In genomic region chr18:10336749-10337148, GRCh38 we compare ENCODE assay signal across 20 cellular contexts.
DNase-seq lines count a peak whose midpoint lies in the region; ATAC-seq and TF ChIP-seq lines count a peak whose summit lies in the region.
"Had no signal": no experiment of that assay in that cellular context is flagged by ENCODE, and none has a peak within 500 bp of the region (broad histone marks: within the 10 kb centered on the region; RNA-seq: fewer than 3 reads in every experiment).

No MANE protein-coding gene starts in this region.

- ATAC-seq in HG02610 (IDR thresholded peaks at IDR 0.05; ENCODE audit: unreplicated experiment): no peak
- ATAC-seq: K562, SK-N-SH treated with all-trans-retinoic acid at 6 μM for 48 hours had no signal

- no peak overlapping the region for H2AFZ ChIP-seq in mesenchymal stem cell (ENCODE audit: low read depth, low read length)

- H3K23ac ChIP-seq in mesenchymal stem cell (ENCODE audit: low read length in 2 of 2): no peak overlapping the region

- peak overlapping the region; percentile 40 for H4K8ac ChIP-seq in mesenchymal stem cell (ENCODE audit: low read length)

- no peak overlapping the region for H3K27ac ChIP-seq in mesenchymal stem cell (ENCODE audit: low read length, poor library complexity, severe bottlenecking)
- H3K27ac ChIP-seq in spleen: peak overlapping the region in 1 of 8 donors; percentile 9
- H3K27ac ChIP-seq: Peyer's patch had no signal

- no peak overlapping the region for H2BK5ac ChIP-seq in mesenchymal stem cell (ENCODE audit: low read depth, low read length, poor library complexity, severe bottlenecking)

- TF ChIP-seq POLR2A in spleen (IDR thresholded peaks at IDR 0.05): no peak

- H3K4me1 ChIP-seq in mesenchymal stem cell (ENCODE audit: control insufficient read depth, insufficient read depth, low read depth, low read length) (no peaks in the 10 kb centered on the region), spleen (no peaks in the 10 kb centered on the region)
- H3K4me1 ChIP-seq: Peyer's patch had no signal

- TF ChIP-seq CTCF in epithelial cell of esophagus (IDR thresholded peaks at IDR 0.05; ENCODE audit: insufficient read depth, low read depth, low read length, missing control alignments) (no peak), foreskin fibroblast (IDR thresholded peaks at IDR 0.05; ENCODE audit: low read depth, low read length) (no peak), spleen (IDR thresholded peaks at IDR 0.05 in 8 of 11, conservative IDR thresholded peaks at IDR 0.05 in 3 of 11) (no peak)

- H3K18ac ChIP-seq in mesenchymal stem cell (ENCODE audit: low read depth in 1 of 2, low read length in 2 of 2): no peak overlapping the region

- no peak overlapping the region for H3K14ac ChIP-seq in mesenchymal stem cell (ENCODE audit: low read length in 2 of 2)

- H3K4me3 ChIP-seq in epithelial cell of esophagus (ENCODE audit: low read length) (no peak overlapping the region), foreskin fibroblast (ENCODE audit: low read depth in 1 of 2, low read length in 2 of 2) (no peak overlapping the region), mesenchymal stem cell (ENCODE audit: insufficient read depth in 1 of 2, low read depth in 1 of 2, low read length in 2 of 2) (no peak overlapping the region), spleen (no peak overlapping the region)
- H3K4me3 ChIP-seq: K562, Peyer's patch had no signal

- H4K91ac ChIP-seq in mesenchymal stem cell (ENCODE audit: low read length): peak overlapping the region; percentile 25

- H3K79me1 ChIP-seq in mesenchymal stem cell (replicated peaks; ENCODE audit: low read length, poor library complexity, severe bottlenecking): no peaks in the 10 kb centered on the region

- intact Hi-C loops in spleen (cut with DNase I; ENCODE audit: low total_unique reads): no loop called here

- no peak overlapping the region for H3K4ac ChIP-seq in mesenchymal stem cell (ENCODE audit: low read depth in 1 of 2, low read length in 2 of 2)

- DNase-seq in epithelial cell of esophagus (ENCODE audit: low read depth): peak; percentile 14
- peak; percentile 11 to 44 for DNase-seq in foreskin fibroblast
- no peak for DNase-seq in mesenchymal stem cell
- peak; percentile 27 for DNase-seq in ureter (ENCODE audit: low spot score)
- no peak for DNase-seq in spleen
- DNase-seq in NCI-H1694 (lab: John Stamatoyannopoulos, UW): no peak
- DNase-seq: CD4-positive, CD25-positive, alpha-beta regulatory T cell; COR-L47; DMS79; MM.1S; NCI-H1048; NCI-H1417 treated with DMSO at 0.1 percent for 48 hours; NCI-H187 treated with DMSO at 0.1 percent for 48 hours; NCI-H2107; NCI-H2227 treated with DMSO at 0.1 percent for 48 hours; NCI-H510A treated with DMSO at 0.1 percent for 48 hours; Peyer's patch had no signal

- H3K9me3 ChIP-seq in mesenchymal stem cell (ENCODE audit: control insufficient read depth, low read length) (no peaks in the 10 kb centered on the region), spleen (no peaks in the 10 kb centered on the region)
- H3K9me3 ChIP-seq: Peyer's patch had no signal

- H2BK120ac ChIP-seq in mesenchymal stem cell (ENCODE audit: low read depth, low read length): no peak overlapping the region

- no peak overlapping the region for H2BK12ac ChIP-seq in mesenchymal stem cell (ENCODE audit: low read length in 2 of 2)

- no peak overlapping the region for H2BK15ac ChIP-seq in mesenchymal stem cell (ENCODE audit: low read depth, poor library complexity, severe bottlenecking)

- H2AK5ac ChIP-seq in mesenchymal stem cell (ENCODE audit: low read length, severe bottlenecking): no peak overlapping the region

- H3K9ac ChIP-seq in mesenchymal stem cell (ENCODE audit: low read length): no peak overlapping the region

- 86% methylated on average over 13 of the region's 13 CpGs for WGBS in mesenchymal stem cell
- WGBS in spleen, 5 donors: 83 to 89% (median 85%) methylated on average over 13 of the region's 13 CpGs

- H3K36me3 ChIP-seq in mesenchymal stem cell (ENCODE audit: control insufficient read depth in 1 of 2, insufficient read depth in 2 of 2, low read depth in 1 of 2, low read length in 2 of 2): no peaks in the 10 kb centered on the region
- no peaks in the 10 kb centered on the region for H3K36me3 ChIP-seq in spleen
- H3K36me3 ChIP-seq: Peyer's patch had no signal

- peaks cover 8 to 17% of the 10 kb centered on the region in 2 experiments for H3K27me3 ChIP-seq in mesenchymal stem cell (ENCODE audit: control insufficient read depth in 1 of 2, insufficient read depth in 1 of 2, low read length in 2 of 2)
- no peaks in the 10 kb centered on the region for H3K27me3 ChIP-seq in spleen (replicated peaks in 1 of 7)
- H3K27me3 ChIP-seq: Peyer's patch had no signal

- H3K4me2 ChIP-seq in mesenchymal stem cell (ENCODE audit: low read length, poor library complexity, severe bottlenecking): no peak overlapping the region

Comparison
In these comparisons a context has a peak if more than half of its experiments do, and no peak if none do; other contexts are left out.
1. DNase-seq: peak in epithelial cell of esophagus (single experiment), foreskin fibroblast (2 of 2) and ureter (single experiment); none in mesenchymal stem cell (single experiment), spleen (single experiment) and NCI-H1694 (single experiment).